8 cellular contexts compared by ENCODE assay signal in the genomic region with DNA sequence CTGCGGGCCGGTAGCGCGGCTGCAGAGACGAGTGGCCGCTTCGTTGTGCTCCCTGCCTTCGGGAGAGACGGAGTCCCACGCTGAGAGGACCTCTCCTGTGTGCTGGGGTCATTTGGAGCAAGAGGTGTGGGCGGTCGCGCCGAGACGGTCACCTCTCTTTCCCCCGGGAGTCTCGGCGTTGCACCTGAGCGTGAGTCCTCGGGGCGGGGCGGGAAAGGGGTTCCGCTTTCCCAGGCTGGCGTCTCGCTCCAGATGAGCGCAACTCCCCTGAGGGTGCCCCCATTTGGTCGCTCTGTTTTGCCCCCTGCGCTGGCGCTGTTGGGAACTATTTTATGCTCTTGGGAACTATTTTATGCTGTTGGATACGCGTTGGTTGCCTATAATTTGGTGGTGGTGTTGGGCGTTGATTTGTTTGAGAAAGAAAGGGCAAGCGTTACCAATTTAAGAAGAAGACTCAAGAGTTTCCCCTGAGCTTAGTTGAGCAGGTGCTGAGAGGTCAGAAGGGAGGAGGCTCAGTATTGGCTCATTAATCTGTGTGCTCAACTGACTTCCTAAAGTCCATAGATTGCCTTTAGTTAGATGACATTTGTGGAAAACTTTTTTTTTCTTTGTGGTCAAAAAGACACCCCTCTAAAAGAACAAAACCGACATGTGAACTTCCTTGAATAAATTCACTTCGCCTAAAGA. TPM values are rescaled to one million over a fixed set of nuclear protein-coding genes. Genes with fewer than 3 reads are reported as not detected.
DNase-seq lines count a peak whose midpoint lies in the region; ATAC-seq and TF ChIP-seq lines count a peak whose summit lies in the region.

No MANE protein-coding gene starts in this region.

- H3K27ac ChIP-seq in Karpas-422 (ENCODE audit: low read length) (peak overlapping the region; percentile 77), mammary epithelial cell (ENCODE audit: insufficient read depth, low read depth, low read length) (no peak overlapping the region)

- intact Hi-C loops in mammary epithelial cell (cut with micrococcal nuclease) = no loop called here

- DNase-seq in DMS 273 treated with DMSO at 0.1 percent for 48 hours (lab: John Stamatoyannopoulos, UW) (peak; percentile 29), Karpas-422 (peak; percentile 89), SW 1271 (lab: John Stamatoyannopoulos, UW) (peak; percentile 2 to 25), mammary epithelial cell (peak; percentile 3), kidney epithelial cell (ENCODE audit: low read depth) (no peak), NCI-H226 (no peak)
- DNase-seq in stimulated activated CD4-positive, alpha-beta T cell treated with anti-CD3 and anti-CD28 coated beads, Interleukin-12 subunit alpha, Interleukin-12 subunit beta, amount 100 ng/mL, for 48 hours (ENCODE audit: low read depth in 2 of 3, low spot score in 1 of 3) = peak in 2 of 3 donors; percentile 16

- no peak for TF ChIP-seq CTCF in mammary epithelial cell (conservative IDR thresholded peaks at IDR 0.05 in 1 of 2, IDR thresholded peaks at IDR 0.05 in 1 of 2; ENCODE audit: extremely low read depth in 1 of 2, insufficient read depth in 1 of 2, low read depth in 1 of 2, low read length in 2 of 2)
- peak; percentile 10 for TF ChIP-seq CTCF in kidney epithelial cell (IDR thresholded peaks at IDR 0.05; ENCODE audit: insufficient read depth, low read length, poor library complexity, severe bottlenecking)

- peaks cover 10% of the 10 kb centered on the region for H4K20me1 ChIP-seq in Karpas-422 (ENCODE audit: insufficient read depth, low read depth, low read length)
- H4K20me1 ChIP-seq in mammary epithelial cell (ENCODE audit: insufficient read depth, low read length) = no peaks in the 10 kb centered on the region

- WGBS in mammary epithelial cell (ENCODE audit: low coverage, missing lambda C conversion rate) = 63% methylated on average over 4 of the region's 35 CpGs

- dilution Hi-C loops in mammary epithelial cell (cut with HindIII; ENCODE audit: low sequenced_read_pairs) = no loop called here

- H3K4me3 ChIP-seq in Karpas-422 (ENCODE audit: low read length) (peak overlapping the region; percentile 89), mammary epithelial cell (replicated peaks in 1 of 3; ENCODE audit: insufficient read depth in 1 of 3, low read depth in 2 of 3, low read length in 3 of 3) (peak overlapping the region; percentile 81 to 84 (median 81)), kidney epithelial cell (ENCODE audit: low read depth, low read length) (peak overlapping the region; percentile 95)

- H3K4me2 ChIP-seq in Karpas-422 (ENCODE audit: low read depth, low read length, poor library complexity, severe bottlenecking) (peak overlapping the region; percentile 84), mammary epithelial cell (ENCODE audit: insufficient read depth, low read depth, low read length) (peak overlapping the region; percentile 96)

- H3K36me3 ChIP-seq in Karpas-422 (ENCODE audit: insufficient read depth, low read length) (peaks cover 15% of the 10 kb centered on the region; the same call in 1 of the 2 replicates), mammary epithelial cell (ENCODE audit: insufficient read depth, low read length) (no peaks in the 10 kb centered on the region), kidney epithelial cell (ENCODE audit: control insufficient read depth, insufficient read depth, low read length) (no peaks in the 10 kb centered on the region)

- BruUV-seq in mammary epithelial cell (replicated peaks; lab: Mats Ljungman, UMichigan) = no TSS peak

- H3K79me2 ChIP-seq in Karpas-422 (ENCODE audit: low read length) (peaks cover 52% of the 10 kb centered on the region), mammary epithelial cell (ENCODE audit: insufficient read depth, low read length) (no peaks in the 10 kb centered on the region)

- H2AFZ ChIP-seq in Karpas-422 (ENCODE audit: low read length) (peak overlapping the region; percentile 92), mammary epithelial cell (ENCODE audit: low read depth, low read length) (peak overlapping the region; percentile 100)

- CTCF ChIA-PET in mammary epithelial cell (lab: Charles Lee; ENCODE audit: low non-redundant PET) = no interaction called here

- H3K9ac ChIP-seq in Karpas-422 (ENCODE audit: low read length) = peak overlapping the region; percentile 89
- no peak overlapping the region for H3K9ac ChIP-seq in mammary epithelial cell (ENCODE audit: insufficient read depth, low read length)

- ATAC-seq in GM21515 (IDR thresholded peaks at IDR 0.05; ENCODE audit: unreplicated experiment) = peak; percentile 13

- in situ Hi-C loops in mammary epithelial cell (cut with MboI; ENCODE audit: low sequenced_read_pairs in 2 of 2) = no loop called here

- H3K9me2 ChIP-seq in Karpas-422 (replicated peaks; ENCODE audit: insufficient read depth, low read length) = no peaks in the 10 kb centered on the region

- no peaks in the 10 kb centered on the region for H3K27me3 ChIP-seq in Karpas-422 (ENCODE audit: low read length)
- no peaks in the 10 kb centered on the region for H3K27me3 ChIP-seq in mammary epithelial cell (ENCODE audit: insufficient read depth, low read length)
- no peaks in the 10 kb centered on the region for H3K27me3 ChIP-seq in kidney epithelial cell (ENCODE audit: control insufficient read depth, insufficient read depth, low read length)

- H3K4me1 ChIP-seq in Karpas-422 (ENCODE audit: low read length) = peaks cover 41% of the 10 kb centered on the region
- H3K4me1 ChIP-seq in mammary epithelial cell (ENCODE audit: insufficient read depth, low read length) = peaks cover 15% of the 10 kb centered on the region

- H3K9me3 ChIP-seq in Karpas-422 (ENCODE audit: low read length) (no peaks in the 10 kb centered on the region), mammary epithelial cell (replicated peaks; ENCODE audit: insufficient read depth, low read length) (no peaks in the 10 kb centered on the region)

RNA-seq across cellular contexts. Expression of a gene that starts 0.7 kb away (rescaled TPM):
- 4.5 and 14.8 TPM in 2 replicates for total RNA-seq in Karpas-422 (2014; rRNA removed; shearing (Covaris generic); ENCODE audit: low replicate concordance)
- total RNA-seq in mammary epithelial cell = 1 to 10 TPM; 3.8 to 5.2 TPM
- polyA plus RNA-seq in mammary epithelial cell = 1.7 TPM
- 0.78 TPM for polyA minus RNA-seq in mammary epithelial cell
- total RNA-seq in kidney epithelial cell = 8.9 and 19.0 TPM in 2 replicates

Comparison
In these comparisons a context has a peak if more than half of its experiments do, and no peak if none do; other contexts are left out.
1. DNase-seq: peak in DMS 273 treated with DMSO at 0.1 percent for 48 hours (single experiment), Karpas-422 (single experiment), SW 1271 (2 of 2), mammary epithelial cell (single experiment) and stimulated activated CD4-positive, alpha-beta T cell treated with anti-CD3 and anti-CD28 coated beads, Interleukin-12 subunit alpha, Interleukin-12 subunit beta, amount 100 ng/mL, for 48 hours (2 of 3); none in kidney epithelial cell (single experiment) and NCI-H226 (single experiment).
2. Peak in every context shown above with its lines, with median percentiles within 50 percentile points of each other: H3K4me3 ChIP-seq.